16 cellular contexts compared by ENCODE assay signal in the genomic region with DNA sequence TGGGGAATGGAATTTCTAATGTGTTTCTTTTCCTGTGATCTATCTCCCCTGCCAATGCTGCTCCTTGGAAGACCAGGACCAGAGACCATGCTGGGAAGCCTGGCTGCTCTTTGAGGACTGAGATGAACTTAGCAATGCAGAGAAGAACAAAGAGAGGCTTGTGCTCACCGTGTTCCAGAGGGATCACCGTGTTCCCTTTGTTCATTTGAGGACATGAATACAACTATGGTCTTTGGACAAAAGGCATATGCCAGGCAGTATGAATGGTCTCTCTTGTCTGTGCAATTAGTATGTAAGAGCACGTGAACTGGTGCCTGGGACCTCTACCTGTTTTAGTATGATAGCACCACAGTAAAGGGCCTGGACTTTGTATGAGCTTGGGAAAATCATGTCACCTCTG.
A peak's percentile ranks its signal among the peaks of the same experiment; 100 is the strongest.
DNase-seq lines count a peak whose midpoint lies in the region; ATAC-seq and TF ChIP-seq lines count a peak whose summit lies in the region.
"Had no signal": no experiment of that assay in that cellular context is flagged by ENCODE, and none has a peak within 500 bp of the region (broad histone marks: within the 10 kb centered on the region; RNA-seq: fewer than 3 reads in every experiment).

No MANE protein-coding gene starts in this region.

- intact Hi-C loops in esophagus muscularis mucosa (cut with DNase I) = no loop called here
- intact Hi-C loops in naive thymus-derived CD4-positive, alpha-beta T cell (cut with micrococcal nuclease) = no loop called here

- no peaks in the 10 kb centered on the region for H3K36me3 Mint-ChIP-seq in natural killer cell treated with Interleukin-12 subunit alpha and Interleukin-12 subunit beta and Interleukin-15 and Interleukin-18, amount 100 ng/mL, for 72 hours
- H3K36me3 Mint-ChIP-seq in naive thymus-derived CD4-positive, alpha-beta T cell = no peaks in the 10 kb centered on the region
- H3K36me3 Mint-ChIP-seq: IgD-negative memory B cell had no signal

- WGBS in esophagus muscularis mucosa = 91% methylated on average over 3 of the region's 3 CpGs

- no peaks in the 10 kb centered on the region for H3K4me1 Mint-ChIP-seq in natural killer cell treated with Interleukin-12 subunit alpha and Interleukin-12 subunit beta and Interleukin-15 and Interleukin-18, amount 100 ng/mL, for 72 hours (ENCODE audit: low read depth in 2 of 2)
- peaks cover 0 to 3% (median 0%) of the 10 kb centered on the region in 7 donors for H3K4me1 Mint-ChIP-seq in naive thymus-derived CD4-positive, alpha-beta T cell
- H3K4me1 Mint-ChIP-seq: IgD-negative memory B cell had no signal

- CTCF ChIA-PET in naive thymus-derived CD4-positive, alpha-beta T cell (lab: Charles Lee) = no interaction called here

- POLR2A ChIA-PET in naive thymus-derived CD4-positive, alpha-beta T cell (lab: Charles Lee) = no interaction called here

- H3K36me3 ChIP-seq in esophagus muscularis mucosa = no peaks in the 10 kb centered on the region
- no peaks in the 10 kb centered on the region for H3K36me3 ChIP-seq in naive thymus-derived CD4-positive, alpha-beta T cell (ENCODE audit: control insufficient read depth in 2 of 3, insufficient read depth in 3 of 3, low read length in 3 of 3)

- H3K9me3 Mint-ChIP-seq in natural killer cell treated with Interleukin-12 subunit alpha and Interleukin-12 subunit beta and Interleukin-15 and Interleukin-18, amount 100 ng/mL, for 72 hours = no peaks in the 10 kb centered on the region
- peaks cover 0 to 5% (median 0%) of the 10 kb centered on the region in 11 donors for H3K9me3 Mint-ChIP-seq in naive thymus-derived CD4-positive, alpha-beta T cell
- H3K9me3 Mint-ChIP-seq: CD4-positive, alpha-beta T cell; H9; IgD-negative memory B cell had no signal

- H3K27me3 Mint-ChIP-seq in natural killer cell treated with Interleukin-12 subunit alpha and Interleukin-12 subunit beta and Interleukin-15 and Interleukin-18, amount 100 ng/mL, for 72 hours = no peaks in the 10 kb centered on the region
- peaks cover 0 to 12% (median 0%) of the 10 kb centered on the region in 5 donors for H3K27me3 Mint-ChIP-seq in naive thymus-derived CD4-positive, alpha-beta T cell
- H3K27me3 Mint-ChIP-seq: CD4-positive, alpha-beta T cell; IgD-negative memory B cell had no signal

- H3K27ac ChIP-seq in esophagus muscularis mucosa (replicated peaks in 1 of 4) = no peak overlapping the region
- H3K27ac ChIP-seq in naive thymus-derived CD4-positive, alpha-beta T cell (ENCODE audit: low read depth, low read length) = no peak overlapping the region

- ATAC-seq in natural killer cell treated with Interleukin-12 subunit alpha and Interleukin-12 subunit beta and Interleukin-15 and Interleukin-18, amount 100 ng/mL, for 72 hours = no peak
- no peak for ATAC-seq in naive thymus-derived CD4-positive, alpha-beta T cell

- no peaks in the 10 kb centered on the region for H3K9me3 ChIP-seq in esophagus muscularis mucosa
- H3K9me3 ChIP-seq in naive thymus-derived CD4-positive, alpha-beta T cell (ENCODE audit: control insufficient read depth in 2 of 3, low read length in 3 of 3) = no peaks in the 10 kb centered on the region

- TF ChIP-seq EP300 in esophagus muscularis mucosa (IDR thresholded peaks at IDR 0.05) = no peak

- no peak overlapping the region for H3K4me3 ChIP-seq in esophagus muscularis mucosa
- no peak overlapping the region for H3K4me3 ChIP-seq in naive thymus-derived CD4-positive, alpha-beta T cell (ENCODE audit: low read length)

- no peak for TF ChIP-seq POLR2A in esophagus muscularis mucosa (IDR thresholded peaks at IDR 0.05; ENCODE audit: low read depth)

- no peak overlapping the region for H3K4me3 Mint-ChIP-seq in natural killer cell treated with Interleukin-12 subunit alpha and Interleukin-12 subunit beta and Interleukin-15 and Interleukin-18, amount 100 ng/mL, for 72 hours
- H3K4me3 Mint-ChIP-seq in naive thymus-derived CD4-positive, alpha-beta T cell = no peak overlapping the region
- H3K4me3 Mint-ChIP-seq: CD4-positive, alpha-beta T cell; H9; IgD-negative memory B cell had no signal

- no peak overlapping the region for H3K27ac Mint-ChIP-seq in natural killer cell treated with Interleukin-12 subunit alpha and Interleukin-12 subunit beta and Interleukin-15 and Interleukin-18, amount 100 ng/mL, for 72 hours
- no peak overlapping the region for H3K27ac Mint-ChIP-seq in naive thymus-derived CD4-positive, alpha-beta T cell
- H3K27ac Mint-ChIP-seq: CD4-positive, alpha-beta T cell; IgD-negative memory B cell had no signal

- DNase-seq in amygdala (lab: John Stamatoyannopoulos, UW) (peak in 46 of 56 donors; percentile 27 to 93 (median 65)), esophagus muscularis mucosa (ENCODE audit: extremely low spot score) (peak; percentile 60), midbrain (lab: John Stamatoyannopoulos, UW) (peak; percentile 92), superior temporal gyrus (ENCODE audit: extremely low spot score) (peak; percentile 98), mucosa of gallbladder (ENCODE audit: low spot score) (no peak)
- DNase-seq in natural killer cell treated with Interleukin-12 subunit alpha and Interleukin-12 subunit beta and Interleukin-15 and Interleukin-18, amount 100 ng/mL, for 72 hours (ENCODE audit: low spot score) = no peak
- DNase-seq in naive thymus-derived CD4-positive, alpha-beta T cell = no peak
- DNase-seq: AML-193; CD4-positive, alpha-beta T cell; DMS79 treated with DMSO at 0.1 percent for 48 hours; H9; NCI-H1417 treated with DMSO at 0.1 percent for 48 hours; NCI-H2029 treated with DMSO at 0.1 percent for 48 hours; NCI-H524 treated with DMSO at 0.1 percent for 48 hours; RPMI8226 had no signal

- peaks cover 0 to 4% (median 3%) of the 10 kb centered on the region in 4 donors for H3K4me1 ChIP-seq in esophagus muscularis mucosa
- H3K4me1 ChIP-seq in naive thymus-derived CD4-positive, alpha-beta T cell (ENCODE audit: control insufficient read depth in 2 of 2, insufficient read depth in 2 of 2, low read length in 2 of 2) = no peaks in the 10 kb centered on the region

- no peak for TF ChIP-seq CTCF in esophagus muscularis mucosa (IDR thresholded peaks at IDR 0.05)

- no peaks in the 10 kb centered on the region for H3K27me3 ChIP-seq in esophagus muscularis mucosa
- H3K27me3 ChIP-seq in naive thymus-derived CD4-positive, alpha-beta T cell (ENCODE audit: control insufficient read depth in 2 of 2, insufficient read depth in 2 of 2, low read length in 2 of 2) = no peaks in the 10 kb centered on the region

Comparison
In these comparisons a context has a peak if more than half of its experiments do, and no peak if none do; other contexts are left out.
1. DNase-seq: peak in amygdala (46 of 56), esophagus muscularis mucosa (single experiment), midbrain (single experiment) and superior temporal gyrus (single experiment); none in natural killer cell treated with Interleukin-12 subunit alpha and Interleukin-12 subunit beta and Interleukin-15 and Interleukin-18, amount 100 ng/mL, for 72 hours (single experiment), mucosa of gallbladder (single experiment) and naive thymus-derived CD4-positive, alpha-beta T cell (0 of 9).